ENCODE assay signal across 11 cellular contexts in the genomic region with DNA sequence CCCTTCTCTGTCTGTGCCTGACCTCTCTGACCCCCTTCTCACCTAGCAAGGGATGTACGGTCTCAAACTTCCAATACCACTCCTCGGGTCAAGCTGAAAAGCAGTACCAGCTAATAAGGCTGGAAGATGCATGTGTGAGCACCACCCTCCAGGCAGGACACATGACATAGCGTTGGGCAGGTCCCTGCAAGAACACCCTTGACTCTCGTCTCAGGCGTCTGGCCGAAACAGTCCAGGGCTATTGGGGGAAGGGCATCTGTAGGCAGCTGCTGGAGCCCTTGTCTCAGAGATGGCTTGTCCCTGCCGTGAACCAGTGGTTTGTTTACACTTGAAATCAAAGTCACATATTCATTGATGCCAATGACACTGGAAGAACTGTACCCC. TPM values are rescaled to one million over a fixed set of nuclear protein-coding genes. Genes with fewer than 3 reads are reported as not detected.
DNase-seq lines count a peak whose midpoint lies in the region; ATAC-seq, FAIRE-seq and TF ChIP-seq lines count a peak whose summit lies in the region.
"Had no signal": no experiment of that assay in that cellular context is flagged by ENCODE, and none has a peak within 500 bp of the region (broad histone marks: within the 10 kb centered on the region; RNA-seq: fewer than 3 reads in every experiment).

No MANE protein-coding gene starts in this region.

- CTCF ChIA-PET in CD4-positive, alpha-beta memory T cell (lab: Charles Lee; ENCODE audit: partially characterized antibody) = no interaction called here

- no peak overlapping the region for H3K4me3 ChIP-seq in CD4-positive, alpha-beta memory T cell (ENCODE audit: low read length in 2 of 2)
- H3K4me3 ChIP-seq in OCI-LY3 (ENCODE audit: low read length) (no peak overlapping the region), prostate gland (no peak overlapping the region), smooth muscle cell (no peak overlapping the region), aorta (ENCODE audit: low read length in 2 of 2) (no peak overlapping the region)

- POLR2A ChIA-PET in CD4-positive, alpha-beta memory T cell (lab: Charles Lee; ENCODE audit: partially characterized antibody) = no interaction called here

- H3K4me1 ChIP-seq in CD4-positive, alpha-beta memory T cell (ENCODE audit: insufficient read depth, low read length) = peaks cover 50% of the 10 kb centered on the region
- H3K4me1 ChIP-seq in OCI-LY3 (ENCODE audit: low read length) (peaks cover 51% of the 10 kb centered on the region), prostate gland (replicated peaks) (peaks cover 44% of the 10 kb centered on the region), smooth muscle cell (ENCODE audit: low read depth) (peaks cover 11% of the 10 kb centered on the region), aorta (ENCODE audit: control insufficient read depth in 1 of 2, insufficient read depth in 2 of 2, low read length in 2 of 2) (no peaks in the 10 kb centered on the region)

- peaks cover 43 to 83% of the 10 kb centered on the region in 2 donors for H3K36me3 Mint-ChIP-seq in CD4-positive, alpha-beta memory T cell

- no peak for TF ChIP-seq POLR2A in prostate gland (IDR thresholded peaks at IDR 0.05)
- no peak for TF ChIP-seq POLR2A in GM12892 (IDR thresholded peaks at IDR 0.05; ENCODE audit: low read depth, low read length)

- no peak for TF ChIP-seq CTCF in OCI-LY3 (IDR thresholded peaks at IDR 0.05; ENCODE audit: low read depth, low read length)
- TF ChIP-seq CTCF in prostate gland (IDR thresholded peaks at IDR 0.05) = no peak
- no peak for TF ChIP-seq CTCF in smooth muscle cell (IDR thresholded peaks at IDR 0.05; ENCODE audit: borderline replicate concordance, insufficient read depth, poor library complexity, severe bottlenecking)

- H3K27ac Mint-ChIP-seq in CD4-positive, alpha-beta memory T cell = peak overlapping the region; percentile 52 to 93 (median 83)
- H3K27ac Mint-ChIP-seq: type B pancreatic cell had no signal

- H3K9ac ChIP-seq in OCI-LY3 (ENCODE audit: low read length) = no peak overlapping the region
- no peak overlapping the region for H3K9ac ChIP-seq in smooth muscle cell (ENCODE audit: low read depth)

- H3K4me2 ChIP-seq in OCI-LY3 (ENCODE audit: low read length) = peak overlapping the region; percentile 29
- no peak overlapping the region for H3K4me2 ChIP-seq in smooth muscle cell

- no peak overlapping the region for H3K27ac ChIP-seq in CD4-positive, alpha-beta memory T cell (ENCODE audit: low read depth, low read length)
- peak overlapping the region; percentile 68 for H3K27ac ChIP-seq in OCI-LY3 (ENCODE audit: low read length)
- H3K27ac ChIP-seq in prostate gland = peak overlapping the region; percentile 68 to 78
- no peak overlapping the region for H3K27ac ChIP-seq in smooth muscle cell (ENCODE audit: low read depth)
- peak overlapping the region in 1 of 2 donors; percentile 72 for H3K27ac ChIP-seq in aorta (ENCODE audit: low read depth in 1 of 2, low read length in 2 of 2)

- H3K4me3 Mint-ChIP-seq in CD4-positive, alpha-beta memory T cell = peak overlapping the region in 3 of 8 donors; percentile 21 to 52 (median 48)
- H3K4me3 Mint-ChIP-seq: type B pancreatic cell had no signal

- no peak for DNase-seq in CD4-positive, alpha-beta memory T cell
- DNase-seq in prostate gland (ENCODE audit: low spot score) = peak; percentile 66
- DNase-seq in smooth muscle cell (lab: John Stamatoyannopoulos, UW; ENCODE audit: unreplicated experiment) = no peak
- DNase-seq in GM12892 (ENCODE audit: insufficient read length) = no peak
- DNase-seq in HuH-7.5 (ENCODE audit: low spot score) = no peak
- no peak for DNase-seq in aorta

- H2AFZ ChIP-seq in OCI-LY3 (ENCODE audit: low read depth, low read length) (no peak overlapping the region), smooth muscle cell (ENCODE audit: low read depth) (no peak overlapping the region)

- H3K27me3 ChIP-seq in CD4-positive, alpha-beta memory T cell (ENCODE audit: insufficient read depth, low read length) = no peaks in the 10 kb centered on the region
- H3K27me3 ChIP-seq in OCI-LY3 (ENCODE audit: low read depth, low read length) (no peaks in the 10 kb centered on the region), prostate gland (replicated peaks; ENCODE audit: insufficient read depth) (no peaks in the 10 kb centered on the region), smooth muscle cell (ENCODE audit: low read depth) (no peaks in the 10 kb centered on the region), aorta (ENCODE audit: control insufficient read depth in 1 of 2, insufficient read depth in 2 of 2, low read length in 1 of 2) (no peaks in the 10 kb centered on the region)

- 23% methylated on average over 7 of the region's 7 CpGs for WGBS in prostate gland
- WGBS in smooth muscle cell (ENCODE audit: low lambda C conversion rate) = 41% methylated on average over 7 of the region's 7 CpGs
- 51 to 55% methylated on average over 7 of the region's 7 CpGs for WGBS in aorta, 2 donors

- H3K9me3 Mint-ChIP-seq in CD4-positive, alpha-beta memory T cell = peaks cover 0 to under 1% (median 0%) of the 10 kb centered on the region in 8 donors
- H3K9me3 Mint-ChIP-seq: type B pancreatic cell had no signal

- H3F3A ChIP-seq in smooth muscle cell (ENCODE audit: low read depth) = no peaks in the 10 kb centered on the region

- H3K9me3 ChIP-seq in CD4-positive, alpha-beta memory T cell (ENCODE audit: control insufficient read depth in 1 of 2, low read length in 2 of 2) = no peaks in the 10 kb centered on the region
- H3K9me3 ChIP-seq in OCI-LY3 (ENCODE audit: insufficient read depth, low read length) (no peaks in the 10 kb centered on the region), prostate gland (no peaks in the 10 kb centered on the region), smooth muscle cell (replicated peaks; ENCODE audit: low read depth) (no peaks in the 10 kb centered on the region), aorta (ENCODE audit: control insufficient read depth, low read length) (no peaks in the 10 kb centered on the region)

- H3K79me2 ChIP-seq in OCI-LY3 (ENCODE audit: low read length) (peaks cover 65% of the 10 kb centered on the region), smooth muscle cell (ENCODE audit: low read depth) (no peaks in the 10 kb centered on the region)

- H3K4me1 Mint-ChIP-seq in CD4-positive, alpha-beta memory T cell = peaks cover 40 to 73% (median 55%) of the 10 kb centered on the region in 4 donors

- intact Hi-C loops in CD4-positive, alpha-beta memory T cell (cut with micrococcal nuclease) = no loop called here
- intact Hi-C loops in prostate gland (cut with DNase I) (no loop called here), aorta (cut with DNase I) (no loop called here)

- FAIRE-seq in GM12892 (lab: Jason Lieb, UNC) = no peak
- FAIRE-seq: endothelial cell of umbilical vein had no signal

- H3K27me3 Mint-ChIP-seq in CD4-positive, alpha-beta memory T cell = no peaks in the 10 kb centered on the region
- H3K27me3 Mint-ChIP-seq: type B pancreatic cell had no signal

- peaks cover 86% of the 10 kb centered on the region for H3K36me3 ChIP-seq in CD4-positive, alpha-beta memory T cell (ENCODE audit: insufficient read depth, low read length)
- H3K36me3 ChIP-seq in OCI-LY3 (replicated peaks; ENCODE audit: low read depth, low read length) = peaks cover 93% of the 10 kb centered on the region
- peaks cover 10 to 30% of the 10 kb centered on the region in 2 donors for H3K36me3 ChIP-seq in prostate gland
- no peaks in the 10 kb centered on the region for H3K36me3 ChIP-seq in smooth muscle cell (ENCODE audit: low read depth)
- H3K36me3 ChIP-seq in aorta (ENCODE audit: control insufficient read depth in 1 of 2, insufficient read depth in 2 of 2, low read length in 1 of 2) = peaks cover 0 to 28% of the 10 kb centered on the region in 2 donors

- H4K20me1 ChIP-seq in OCI-LY3 (ENCODE audit: insufficient read depth, low read length) (peaks cover 97% of the 10 kb centered on the region), smooth muscle cell (ENCODE audit: low read depth) (no peaks in the 10 kb centered on the region)

- ATAC-seq in esophagus mucosa (peak; percentile 80), aorta (ENCODE audit: low FRiP score) (no peak)
- ATAC-seq: HCT116 had no signal

RNA-seq across cellular contexts. Expression of gene CD46, which starts 56.5 kb away (rescaled TPM):
- 100 to 1,000 TPM; 217 to 234 TPM for total RNA-seq in CD4-positive, alpha-beta memory T cell
- 100 to 1,000 TPM; 171 to 176 TPM for polyA plus RNA-seq in CD4-positive, alpha-beta memory T cell
- total RNA-seq in esophagus mucosa (136 TPM), prostate gland (100 to 1,000 TPM; 173 to 327 TPM), smooth muscle cell (234 and 243 TPM in 2 replicates), aorta (100 to 1,000 TPM; 189 to 210 TPM)
- polyA plus RNA-seq in smooth muscle cell (117 and 126 TPM in 2 replicates), aorta (100 to 1,000 TPM in 1 of 2 donors, 10 to 100 TPM in 1; 56.3 to 153 TPM)
- polyA plus RNA-seq in GM12892 (2012; ENCODE audit: missing spikeins) = 96.6 TPM

Comparison
In these comparisons a context has a peak if more than half of its experiments do, and no peak if none do; other contexts are left out.
1. H3K27ac ChIP-seq: peak in OCI-LY3 (single experiment) and prostate gland (2 of 2); none in CD4-positive, alpha-beta memory T cell (single experiment) and smooth muscle cell (single experiment).